In genomic region chr14:75453817-75454434, GRCh38 we compare ENCODE assay signal across 8 cellular contexts. TPM values are rescaled to one million over a fixed set of nuclear protein-coding genes. Genes with fewer than 3 reads are reported as not detected.
A peak's percentile ranks its signal among the peaks of the same experiment; 100 is the strongest.
DNase-seq lines count a peak whose midpoint lies in the region; ATAC-seq, FAIRE-seq and TF ChIP-seq lines count a peak whose summit lies in the region.

No MANE protein-coding gene starts in this region.

- H3K4me2 ChIP-seq in mammary epithelial cell (ENCODE audit: insufficient read depth, low read depth, low read length), result peak overlapping the region; percentile 8

- no peaks in the 10 kb centered on the region for H3K79me2 ChIP-seq in mammary epithelial cell (ENCODE audit: insufficient read depth, low read length)

- H3K4me3 ChIP-seq in mammary epithelial cell (replicated peaks in 1 of 3; ENCODE audit: insufficient read depth in 1 of 3, low read depth in 2 of 3, low read length in 3 of 3) (no peak overlapping the region), prostate gland (no peak overlapping the region)

- FAIRE-seq in GM12891 (lab: Jason Lieb, UNC), result peak; percentile 91

- WGBS in mammary epithelial cell (ENCODE audit: low coverage, missing lambda C conversion rate), result 86% methylated on average over 14 of the region's 14 CpGs
- WGBS in prostate gland, result 87% methylated on average over 14 of the region's 14 CpGs

- dilution Hi-C loops in mammary epithelial cell (cut with HindIII; ENCODE audit: low sequenced_read_pairs), result loop anchor here (25.0 kb wide), 1 partner anchor 317 kb away; the partner anchor contains the start of gene NEK9

- CTCF ChIA-PET in mammary epithelial cell (lab: Charles Lee; ENCODE audit: low non-redundant PET), result interaction anchor here (0.7 kb wide), 1 partner anchor 22 kb away, joined by 5 read pairs; no protein-coding TSS in a partner anchor

- no peaks in the 10 kb centered on the region for H3K36me3 ChIP-seq in mammary epithelial cell (ENCODE audit: insufficient read depth, low read length)
- H3K36me3 ChIP-seq in prostate gland, result no peaks in the 10 kb centered on the region

- H3K27ac ChIP-seq in mammary epithelial cell (ENCODE audit: insufficient read depth, low read depth, low read length), result peak overlapping the region; percentile 31
- peak overlapping the region; percentile 37 to 69 for H3K27ac ChIP-seq in prostate gland

- H3K27me3 ChIP-seq in mammary epithelial cell (ENCODE audit: insufficient read depth, low read length) (no peaks in the 10 kb centered on the region), prostate gland (replicated peaks; ENCODE audit: insufficient read depth) (no peaks in the 10 kb centered on the region)

- peak overlapping the region; percentile 75 for H2AFZ ChIP-seq in mammary epithelial cell (ENCODE audit: low read depth, low read length)

- H3K4me1 ChIP-seq in mammary epithelial cell (ENCODE audit: insufficient read depth, low read length), result peaks cover 27% of the 10 kb centered on the region
- H3K4me1 ChIP-seq in prostate gland (replicated peaks), result peaks cover 24% of the 10 kb centered on the region

- TF ChIP-seq POLR2A in GM12891 (IDR thresholded peaks at IDR 0.05; ENCODE audit: low read depth, low read length) (no peak), prostate gland (IDR thresholded peaks at IDR 0.05) (no peak)

- in situ Hi-C loops in mammary epithelial cell (cut with MboI; ENCODE audit: low sequenced_read_pairs in 2 of 2), result no loop called here

- H3K9me3 ChIP-seq in mammary epithelial cell (replicated peaks; ENCODE audit: insufficient read depth, low read length) (no peaks in the 10 kb centered on the region), prostate gland (no peaks in the 10 kb centered on the region)

- H4K20me1 ChIP-seq in mammary epithelial cell (ENCODE audit: insufficient read depth, low read length), result no peaks in the 10 kb centered on the region

- BruUV-seq in mammary epithelial cell (replicated peaks; lab: Mats Ljungman, UMichigan), result no TSS peak

- H3K9ac ChIP-seq in mammary epithelial cell (ENCODE audit: insufficient read depth, low read length), result no peak overlapping the region

- intact Hi-C loops in mammary epithelial cell (cut with micrococcal nuclease) (loop anchor here (1.0 kb wide), 1 partner anchor 26 kb away; the partner anchor contains the start of gene JDP2), prostate gland (cut with DNase I) (loop anchor here (2.0 kb wide), 1 partner anchor 27 kb away; no protein-coding TSS in a partner anchor)

- TF ChIP-seq CTCF in mammary epithelial cell (conservative IDR thresholded peaks at IDR 0.05 in 1 of 2, IDR thresholded peaks at IDR 0.05 in 1 of 2; ENCODE audit: extremely low read depth in 1 of 2, insufficient read depth in 1 of 2, low read depth in 1 of 2, low read length in 2 of 2), result no peak
- TF ChIP-seq CTCF in prostate gland (IDR thresholded peaks at IDR 0.05), result no peak

- DNase-seq in GM12891 (ENCODE audit: insufficient read length, low spot score) (peak; percentile 74), mammary epithelial cell (no peak), prostate gland (ENCODE audit: low spot score) (no peak), Kasumi-1 (lab: John Stamatoyannopoulos, UW) (no peak), cerebellar cortex (ENCODE audit: low spot score) (no peak), NCI-H1048 (lab: John Stamatoyannopoulos, UW) (no peak)

- ATAC-seq in HG02981 (IDR thresholded peaks at IDR 0.05; ENCODE audit: unreplicated experiment) (peak; percentile 46), GM19397 (IDR thresholded peaks at IDR 0.05; ENCODE audit: unreplicated experiment) (no peak)

TF ChIP-seq in GM12891, 5 proteins besides CTCF, POLR2A, EP300 and RAD21:
- peak; percentile 60; the same call in 1 of the 2 replicates for TF ChIP-seq SPI1 (IDR thresholded peaks at IDR 0.05; ENCODE audit: low read depth, low read length)
- TF ChIP-seq POU2F2 (IDR thresholded peaks at IDR 0.05; ENCODE audit: low read depth, low read length), result peak; percentile 42; the same call in 1 of the 2 replicates
- no peak for TF ChIP-seq TAF1 (IDR thresholded peaks at IDR 0.05; ENCODE audit: low read depth, low read length)

RNA-seq across cellular contexts. Expression of gene JDP2, which starts 26.1 kb away (rescaled TPM):
- 8.5 TPM for polyA plus RNA-seq in GM12891 (2012; ENCODE audit: low read depth, missing spikeins)
- total RNA-seq in mammary epithelial cell (10 to 100 TPM; 13.8 to 39.7 TPM), prostate gland (10 to 100 TPM; 27.1 to 34.0 TPM)
- polyA plus RNA-seq in mammary epithelial cell, result 9.5 TPM
- polyA minus RNA-seq in mammary epithelial cell, result 7.1 TPM
